Comparison of ENCODE assay signal across 1 cellular context in the genomic region with DNA sequence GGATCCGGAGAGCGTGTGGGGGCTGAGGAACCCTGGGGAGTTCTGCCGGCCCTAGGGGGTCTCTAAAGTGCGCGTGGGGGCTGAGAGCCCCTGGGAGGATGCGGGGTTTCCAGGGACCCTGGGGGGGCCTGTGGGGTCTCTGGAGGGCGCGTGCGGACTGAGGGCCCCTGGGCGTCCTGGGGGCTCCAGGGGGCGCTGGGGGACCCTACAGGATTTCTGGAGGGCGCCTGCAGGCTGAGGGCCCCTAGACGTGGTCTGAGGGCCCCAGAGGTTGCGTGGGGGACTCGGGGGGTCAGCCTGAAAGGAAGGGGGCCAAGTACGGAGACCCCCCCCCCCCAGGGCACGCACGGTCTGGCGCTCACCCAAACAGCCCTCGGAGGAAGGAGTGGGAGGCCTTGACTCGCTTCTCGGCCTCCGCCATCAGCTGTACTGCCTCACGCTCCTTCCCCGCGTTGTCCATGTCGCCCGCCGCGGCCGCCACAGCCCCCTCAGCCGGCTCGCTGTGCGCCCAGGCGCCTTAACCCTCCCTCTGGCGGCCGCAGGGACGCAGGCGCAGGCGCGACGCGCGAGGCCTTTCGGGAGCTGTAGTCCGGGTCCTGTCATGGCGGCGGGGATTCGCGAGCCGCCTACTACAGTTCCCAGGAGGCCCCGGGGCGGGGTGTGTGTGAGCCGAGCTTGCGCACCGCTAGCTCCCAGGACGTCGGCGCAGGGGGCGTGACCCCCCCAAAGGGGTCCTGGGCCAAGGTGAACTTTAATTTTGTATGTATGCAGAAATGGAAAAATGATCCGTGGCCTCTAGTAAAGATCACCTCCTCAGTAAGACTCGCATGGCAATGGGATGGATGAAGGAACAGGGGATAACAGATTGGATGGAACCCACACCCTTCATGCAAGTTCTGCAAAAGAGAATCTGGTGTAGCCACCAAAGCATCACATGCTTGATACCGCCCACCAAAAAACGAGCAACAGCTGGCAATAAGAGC.
TF ChIP-seq lines count a peak whose summit lies in the region.

Gene NAPB (minus strand): TSS at position 546 of the 983 bp plus-strand sequence. CDS start 86 bp downstream, at position 460.

TF ChIP-seq in HEK293, 187 proteins besides CTCF, POLR2A, EP300 and RAD21 (continued from another document and continues in another):
- TF ChIP-seq ZNF692 (tag by site-specific recombination; IDR thresholded peaks at IDR 0.05) (peak; percentile 55; the same call in 1 of the 2 replicates), ZNF521 (tag by site-specific recombination; IDR thresholded peaks at IDR 0.05) (no peak), ZNF830 (tag by site-specific recombination; IDR thresholded peaks at IDR 0.05; ENCODE audit: low read depth) (no peak), OSR2 (tag by site-specific recombination; IDR thresholded peaks at IDR 0.05) (no peak), ZNF398 (tag by site-specific recombination; IDR thresholded peaks at IDR 0.05) (peak; percentile 65; the same call in 1 of the 2 replicates), ZNF580 (tag by site-specific recombination; IDR thresholded peaks at IDR 0.05) (no peak), ZBTB17 (tag by site-specific recombination; IDR thresholded peaks at IDR 0.05) (peak; percentile 87), ZNF837 (tag by site-specific recombination; IDR thresholded peaks at IDR 0.05) (no peak), ZNF843 (tag by site-specific recombination; IDR thresholded peaks at IDR 0.05) (no peak), GLI2 (tag by site-specific recombination; IDR thresholded peaks at IDR 0.05; ENCODE audit: borderline replicate concordance, low read depth) (no peak), PRDM1 (tag by site-specific recombination; IDR thresholded peaks at IDR 0.05) (no peak), ZNF121 (tag by site-specific recombination; IDR thresholded peaks at IDR 0.05) (no peak), SP7 (tag by site-specific recombination; IDR thresholded peaks at IDR 0.05) (peak; percentile 49; the same call in 1 of the 2 replicates), ZNF488 (tag by site-specific recombination; IDR thresholded peaks at IDR 0.05) (no peak), PRDM10 (tag by site-specific recombination; IDR thresholded peaks at IDR 0.05) (peak; percentile 87), ZNF585B (tag by site-specific recombination; IDR thresholded peaks at IDR 0.05) (no peak), ZNF596 (tag by site-specific recombination; IDR thresholded peaks at IDR 0.05) (no peak), ATF2 (tag by site-specific recombination; IDR thresholded peaks at IDR 0.05; ENCODE audit: low read depth) (no peak), ZBTB21 (tag by site-specific recombination; IDR thresholded peaks at IDR 0.05) (no peak), ZNF571 (tag by site-specific recombination; IDR thresholded peaks at IDR 0.05) (no peak), ZNF792 (tag by site-specific recombination; IDR thresholded peaks at IDR 0.05) (no peak), ZNF623 (tag by site-specific recombination; IDR thresholded peaks at IDR 0.05) (no peak), ZNF658 (tag by site-specific recombination; IDR thresholded peaks at IDR 0.05) (no peak), ZNF2 (tag by site-specific recombination; IDR thresholded peaks at IDR 0.05) (no peak), MYNN (tag by site-specific recombination; IDR thresholded peaks at IDR 0.05; ENCODE audit: borderline replicate concordance) (no peak), ZNF501 (tag by site-specific recombination; IDR thresholded peaks at IDR 0.05) (peak; percentile 78; the same call in 1 of the 2 replicates), ZNF311 (tag by site-specific recombination; IDR thresholded peaks at IDR 0.05; ENCODE audit: borderline replicate concordance) (no peak), ZXDB (tag by site-specific recombination; IDR thresholded peaks at IDR 0.05) (peak; percentile 77), ZNF626 (tag by site-specific recombination; IDR thresholded peaks at IDR 0.05) (no peak), ZBTB1 (tag by site-specific recombination; IDR thresholded peaks at IDR 0.05) (0 out of 2 replicates have a peak, but pooled peaks have one; percentile 18), ZNF248 (tag by site-specific recombination; IDR thresholded peaks at IDR 0.05) (no peak), ZBTB20 (tag by site-specific recombination; IDR thresholded peaks at IDR 0.05) (peak; percentile 44; the same call in 1 of the 2 replicates), ZNF16 (tag by site-specific recombination; IDR thresholded peaks at IDR 0.05; ENCODE audit: low read depth) (no peak), ZNF221 (tag by site-specific recombination; IDR thresholded peaks at IDR 0.05; ENCODE audit: borderline replicate concordance) (no peak), ZNF366 (tag by site-specific recombination; conservative IDR thresholded peaks at IDR 0.05) (no peak), ZNF561 (tag by site-specific recombination; IDR thresholded peaks at IDR 0.05; ENCODE audit: borderline replicate concordance) (no peak), ZNF274 (IDR thresholded peaks at IDR 0.05; ENCODE audit: low read length) (no peak), ZNF274 (tag by site-specific recombination; IDR thresholded peaks at IDR 0.05; ENCODE audit: borderline replicate concordance) (no peak), ZSCAN5A (tag by site-specific recombination; IDR thresholded peaks at IDR 0.05) (no peak; the same call in 1 of the 2 replicates), ZNF660 (tag by site-specific recombination; IDR thresholded peaks at IDR 0.05) (no peak), ZNF518A (tag by site-specific recombination; conservative IDR thresholded peaks at IDR 0.05; ENCODE audit: low read depth) (no peak), GLIS1 (tag by site-specific recombination; IDR thresholded peaks at IDR 0.05) (peak; percentile 84), ZNF423 (tag by site-specific recombination; IDR thresholded peaks at IDR 0.05) (no peak), ZBTB8A (tag by site-specific recombination; IDR thresholded peaks at IDR 0.05) (peak; percentile 97), KLF16 (tag by site-specific recombination; IDR thresholded peaks at IDR 0.05) (no peak), REPIN1 (tag by site-specific recombination; IDR thresholded peaks at IDR 0.05; ENCODE audit: low read depth) (no peak), TRIM28 (IDR thresholded peaks at IDR 0.05; ENCODE audit: borderline replicate concordance, low read length) (no peak)
